1 cellular context compared by ENCODE assay signal in the genomic region with DNA sequence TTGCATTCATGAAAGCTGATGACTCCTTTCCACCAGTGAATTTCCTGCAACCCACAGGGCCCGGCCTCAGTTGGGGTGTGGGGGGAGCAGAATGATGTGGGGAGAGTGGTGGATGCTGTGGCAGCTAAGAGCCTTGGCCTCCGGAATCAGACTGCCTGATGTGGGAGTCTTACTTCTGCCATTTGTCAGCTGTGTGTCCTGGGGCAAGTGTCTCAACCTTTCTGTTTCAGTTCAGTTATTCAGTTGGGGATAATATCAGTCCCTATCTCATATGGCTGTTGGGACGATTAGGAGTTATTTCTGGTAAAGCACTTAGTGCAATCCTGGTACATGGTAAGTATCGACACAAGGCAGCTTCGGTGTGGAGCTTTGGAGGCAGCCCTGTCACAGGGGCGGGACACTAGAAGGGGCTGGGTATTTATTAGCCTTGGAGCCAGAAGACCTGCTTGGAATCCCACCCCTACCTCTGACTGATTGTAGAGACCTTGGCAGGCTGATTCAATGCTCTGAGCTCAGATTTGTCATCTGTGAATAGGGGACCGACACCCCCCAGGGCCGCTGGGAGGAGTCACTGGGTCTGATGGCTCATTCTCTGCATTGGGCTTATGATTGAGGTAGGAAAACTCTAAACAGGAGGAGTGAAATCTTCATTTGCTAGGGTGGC.
A peak's percentile ranks its signal among the peaks of the same experiment; 100 is the strongest.
TF ChIP-seq lines count a peak whose summit lies in the region.

No MANE protein-coding gene starts in this region.

TF ChIP-seq in H1, 55 proteins besides CTCF, POLR2A, EP300 and RAD21:
- TF ChIP-seq KDM1A (IDR thresholded peaks at IDR 0.05; ENCODE audit: borderline replicate concordance, low read length) (peak; percentile 97), RBBP5 (IDR thresholded peaks at IDR 0.05; ENCODE audit: borderline replicate concordance, low read depth, low read length) (no peak), SAP30 (IDR thresholded peaks at IDR 0.05; ENCODE audit: insufficient read depth, insufficient replicate concordance, low read length) (no peak)
